10 cellular contexts compared by ENCODE assay signal in genomic region chr2:237235383-237236095, GRCh38.
DNase-seq lines count a peak whose midpoint lies in the region; ATAC-seq and TF ChIP-seq lines count a peak whose summit lies in the region.
"Had no signal": no experiment of that assay in that cellular context is flagged by ENCODE, and none has a peak within 500 bp of the region (broad histone marks: within the 10 kb centered on the region; RNA-seq: fewer than 3 reads in every experiment).

No MANE protein-coding gene starts in this region.

- H3K36me3 ChIP-seq in stomach smooth muscle (ENCODE audit: control insufficient read depth in 2 of 2, insufficient read depth in 2 of 2, low read length in 2 of 2) (no peaks in the 10 kb centered on the region), H7 (replicated peaks; ENCODE audit: control insufficient read depth, insufficient read depth, low read length) (no peaks in the 10 kb centered on the region)

- no peaks in the 10 kb centered on the region for H3K36me3 Mint-ChIP-seq in MCF 10A (ENCODE audit: insufficient read depth, unreplicated experiment)

- POLR2A ChIA-PET in MCF 10A (lab: Yijun Ruan, JAX) = interaction anchor here (0.5 to 2.1 kb wide), 9 partner anchors 9 to 150 kb away, joined by 3 to 7 read pairs (median 4); partner anchors contain the start of gene COPS8

- peaks cover 40% of the 10 kb centered on the region for H3K4me1 Mint-ChIP-seq in MCF 10A (ENCODE audit: insufficient read depth, unreplicated experiment)

- peaks cover 27% of the 10 kb centered on the region for H3K4me1 ChIP-seq in stomach smooth muscle (ENCODE audit: control insufficient read depth, insufficient read depth, low read length)

- H3K27me3 ChIP-seq in stomach smooth muscle (ENCODE audit: control insufficient read depth in 1 of 2, insufficient read depth in 2 of 2, low read length in 2 of 2) (no peaks in the 10 kb centered on the region), H7 (ENCODE audit: control insufficient read depth, insufficient read depth, low read length) (no peaks in the 10 kb centered on the region)

- ATAC-seq in left colon (no peak), HG03175 (IDR thresholded peaks at IDR 0.05; ENCODE audit: unreplicated experiment) (no peak)

- no peak overlapping the region for H3K4me3 Mint-ChIP-seq in MCF 10A (ENCODE audit: unreplicated experiment)

- peak overlapping the region; percentile 83 for H3K27ac Mint-ChIP-seq in MCF 10A (ENCODE audit: low read depth, unreplicated experiment)

- H3K4me3 ChIP-seq in stomach smooth muscle (ENCODE audit: low read length in 2 of 2) (peak overlapping the region; percentile 3 to 35), H7 (ENCODE audit: insufficient read depth, low read depth, low read length) (no peak overlapping the region)
- H3K4me3 ChIP-seq: SK-N-MC had no signal

- peaks cover 13% of the 10 kb centered on the region for H3K9me3 Mint-ChIP-seq in MCF 10A (ENCODE audit: unreplicated experiment)

- no peaks in the 10 kb centered on the region for H3K9me3 ChIP-seq in stomach smooth muscle (ENCODE audit: control insufficient read depth in 2 of 2, low read length in 2 of 2)

- H3K27me3 Mint-ChIP-seq in MCF 10A (ENCODE audit: insufficient read depth, unreplicated experiment) = no peaks in the 10 kb centered on the region

- intact Hi-C loops in MCF 10A (cut with micrococcal nuclease) = no loop called here
- intact Hi-C loops in left colon (cut with DNase I, micrococcal nuclease) = no loop called here

- H3K27ac ChIP-seq in stomach smooth muscle (ENCODE audit: low read length) = peak overlapping the region; percentile 63
- H3K27ac ChIP-seq: SK-N-MC had no signal

- no peak overlapping the region for H3K9ac ChIP-seq in stomach smooth muscle (ENCODE audit: low read length in 2 of 2)

- no TSS peak for BruUV-seq in MCF 10A (replicated peaks; lab: Mats Ljungman, UMichigan)

- CTCF ChIA-PET in MCF 10A (lab: Yijun Ruan, JAX) = interaction anchor here (1.6 kb wide), 1 partner anchor 175 kb away, joined by 5 read pairs; no protein-coding TSS in a partner anchor

- no peak for TF ChIP-seq CTCF in MCF 10A (IDR thresholded peaks at IDR 0.05; ENCODE audit: unreplicated experiment)

- DNase-seq in HT1080 (ENCODE audit: low read depth) = peak; percentile 81
- DNase-seq in MCF 10A (ENCODE audit: unreplicated experiment) = peak; percentile 85
- DNase-seq in left colon = peak; percentile 14 to 54
- DNase-seq in epidermal melanocyte (ENCODE audit: insufficient read length, low spot score) = no peak
- no peak for DNase-seq in H7
- DNase-seq in activated naive CD4-positive, alpha-beta T cell (lab: John Stamatoyannopoulos, UW) = no peak
- DNase-seq: NCI-H1417 treated with DMSO at 0.1 percent for 48 hours had no signal

Comparison
In these comparisons a context has a peak if more than half of its experiments do, and no peak if none do; other contexts are left out.
1. DNase-seq: peak in HT1080 (single experiment), MCF 10A (single experiment) and left colon (2 of 2); none in epidermal melanocyte (single experiment), H7 (single experiment) and activated naive CD4-positive, alpha-beta T cell (0 of 4).